Comparison of ENCODE assay signal across 8 cellular contexts in genomic region chr19:38618590-38619360, GRCh38. TPM values are rescaled to one million over a fixed set of nuclear protein-coding genes. Genes with fewer than 3 reads are reported as not detected.
DNase-seq lines count a peak whose midpoint lies in the region; ATAC-seq and TF ChIP-seq lines count a peak whose summit lies in the region.

EIF3K (plus strand) TSS chr19:38619188; CDS start chr19:38619269, 81 bp downstream.

- H3K79me2 ChIP-seq in neural progenitor cell (ENCODE audit: low read depth), result peaks cover 25% of the 10 kb centered on the region

- peaks cover 2% of the 10 kb centered on the region for H3K27me3 Mint-ChIP-seq in neural progenitor cell (ENCODE audit: insufficient read depth, low read depth)

- in situ Hi-C loops in G401 (cut with HindIII; ENCODE audit: low sequenced_read_pairs), result no loop called here
- in situ Hi-C loops in SK-MEL-5 (cut with HindIII; ENCODE audit: low pct_unique_long_range_greater_than_20kb, low sequenced_read_pairs), result no loop called here

- CTCF ChIA-PET in HEK293 (lab: Yijun Ruan, JAX), result interaction anchor here (0.6 to 5.1 kb wide), 14 partner anchors 10 to 385 kb away, joined by 3 to 61 read pairs (median 3); partner anchors contain the start of genes FAM98C, MRPS12 and SARS2

- peak within 1 kb of the TSS; percentile 100 for H3K4me3 Mint-ChIP-seq in neural progenitor cell

- H3K4me1 Mint-ChIP-seq in neural progenitor cell, result peaks cover 19% of the 10 kb centered on the region

- H3K4me1 ChIP-seq in HEK293 (ENCODE audit: control insufficient read depth, insufficient read depth, low read length), result peaks cover 16% of the 10 kb centered on the region
- no peaks in the 10 kb centered on the region for H3K4me1 ChIP-seq in foreskin keratinocyte
- H3K4me1 ChIP-seq in neural progenitor cell, result peaks cover 10% of the 10 kb centered on the region

- DNase-seq in G401 (ENCODE audit: low spot score), result peak; percentile 99
- peak; percentile 100 for DNase-seq in MV-4-11 (lab: John Stamatoyannopoulos, UW)
- DNase-seq in SK-MEL-5 (ENCODE audit: low read depth, low spot score), result peak; percentile 98
- peak; percentile 97 for DNase-seq in activated naive CD4-positive, alpha-beta T cell treated with Interleukin-2 at 50 U/mL for 16 hours
- peak; percentile 92 to 96 for DNase-seq in foreskin keratinocyte
- DNase-seq in neural progenitor cell (ENCODE audit: low spot score), result peak; percentile 100
- DNase-seq in stromal cell of bone marrow (ENCODE audit: low read depth), result peak; percentile 97

- peak within 1 kb of the TSS; percentile 44 for H2AFZ ChIP-seq in neural progenitor cell (replicated peaks)

- H3K27ac Mint-ChIP-seq in neural progenitor cell, result peak within 1 kb of the TSS; percentile 90

- H3K36me3 Mint-ChIP-seq in neural progenitor cell, result peaks cover 11% of the 10 kb centered on the region

- H3K36me3 ChIP-seq in HEK293 (ENCODE audit: control insufficient read depth in 2 of 2, insufficient read depth in 1 of 2, low read length in 2 of 2), result peaks cover 31 to 32% of the 10 kb centered on the region in 2 experiments
- peaks cover 5% of the 10 kb centered on the region for H3K36me3 ChIP-seq in neural progenitor cell

- H3K4me3 ChIP-seq in HEK293 (ENCODE audit: low read depth, low read length), result peak within 1 kb of the TSS; percentile 65
- peak within 1 kb of the TSS; percentile 76 for H3K4me3 ChIP-seq in neural progenitor cell

- peaks cover 6% of the 10 kb centered on the region for H4K20me1 ChIP-seq in neural progenitor cell (ENCODE audit: low read depth)

- ATAC-seq in foreskin keratinocyte, result peak; percentile 79

- no peaks in the 10 kb centered on the region for H3K9me3 ChIP-seq in HEK293 (ENCODE audit: control insufficient read depth, insufficient read depth, low read depth, low read length)
- no peaks in the 10 kb centered on the region for H3K9me3 ChIP-seq in neural progenitor cell (ENCODE audit: low read depth)

- peak within 1 kb of the TSS; percentile 90 for H3K9ac ChIP-seq in neural progenitor cell

- no peaks in the 10 kb centered on the region for H3K9me3 Mint-ChIP-seq in neural progenitor cell

- POLR2A ChIA-PET in HEK293 (lab: Yijun Ruan, JAX), result interaction anchor here (0.6 to 4.4 kb wide), 53 partner anchors 9 to 1684 kb away, joined by 3 to 84 read pairs (median 6); partner anchors contain the start of genes ACTN4, ECH1, FAM98C and GGN

- no peaks in the 10 kb centered on the region for H3K27me3 ChIP-seq in foreskin keratinocyte
- no peaks in the 10 kb centered on the region for H3K27me3 ChIP-seq in neural progenitor cell

- TF ChIP-seq CTCF in HEK293 (tag by site-specific recombination; IDR thresholded peaks at IDR 0.05) (no peak), foreskin keratinocyte (conservative IDR thresholded peaks at IDR 0.05) (no peak), neural progenitor cell (IDR thresholded peaks at IDR 0.05) (no peak)

- peak within 1 kb of the TSS; percentile 94 for H3K27ac ChIP-seq in HEK293 (ENCODE audit: extremely low read depth, low read depth, low read length)
- H3K27ac ChIP-seq in foreskin keratinocyte, result peak within 1 kb of the TSS; percentile 84
- no peak within 1 kb of the TSS for H3K27ac ChIP-seq in neural progenitor cell

- peaks cover 11% of the 10 kb centered on the region for H3F3A ChIP-seq in neural progenitor cell (ENCODE audit: low read depth)

- peak within 1 kb of the TSS; percentile 85 for H3K4me2 ChIP-seq in neural progenitor cell

TF ChIP-seq in HEK293, 187 proteins besides CTCF, POLR2A, EP300 and RAD21 (continues in another document):
- TF ChIP-seq ZNF157 (tag by site-specific recombination; IDR thresholded peaks at IDR 0.05) (no peak), ZIC2 (tag by site-specific recombination; IDR thresholded peaks at IDR 0.05) (peak; percentile 27; the same call in 1 of the 2 replicates), ZNF16 (tag by site-specific recombination; IDR thresholded peaks at IDR 0.05; ENCODE audit: low read depth) (no peak), ZNF518A (tag by site-specific recombination; conservative IDR thresholded peaks at IDR 0.05; ENCODE audit: low read depth) (peak; percentile 99), ZBTB26 (tag by site-specific recombination; optimal IDR thresholded peaks at IDR 0.05) (peak; percentile 100), KLF16 (tag by site-specific recombination; IDR thresholded peaks at IDR 0.05) (peak; percentile 33; the same call in 1 of the 2 replicates), ZEB2 (tag by site-specific recombination; IDR thresholded peaks at IDR 0.05) (peak; percentile 95), ZNF600 (tag by site-specific recombination; IDR thresholded peaks at IDR 0.05) (peak; percentile 71), ZNF660 (tag by site-specific recombination; IDR thresholded peaks at IDR 0.05) (peak; percentile 87), ZSCAN30 (tag by site-specific recombination; IDR thresholded peaks at IDR 0.05) (peak; percentile 92), ZBTB7A (tag by site-specific recombination; IDR thresholded peaks at IDR 0.05; ENCODE audit: low read depth) (0 out of 2 replicates have a peak, but pooled peaks have one; percentile 12), ZNF248 (tag by site-specific recombination; IDR thresholded peaks at IDR 0.05) (no peak), SP2 (tag by site-specific recombination; IDR thresholded peaks at IDR 0.05) (peak; percentile 88), ZBTB21 (tag by site-specific recombination; IDR thresholded peaks at IDR 0.05) (peak; percentile 96), ZNF324 (tag by site-specific recombination; IDR thresholded peaks at IDR 0.05) (peak; percentile 69), ZNF658 (tag by site-specific recombination; IDR thresholded peaks at IDR 0.05) (no peak), SCRT2 (tag by site-specific recombination; IDR thresholded peaks at IDR 0.05) (no peak), ZSCAN4 (tag by site-specific recombination; IDR thresholded peaks at IDR 0.05) (peak; percentile 29; the same call in 1 of the 2 replicates), TRIM28 (IDR thresholded peaks at IDR 0.05; ENCODE audit: borderline replicate concordance, low read length) (no peak)

RNA-seq across cellular contexts. Expression of gene EIF3K, which starts in this region (rescaled TPM):
- total RNA-seq in G401 (2014; rRNA removed; shearing (Covaris generic)), result 451 and 515 TPM in 2 replicates
- 257 and 294 TPM in 2 replicates for total RNA-seq in SK-MEL-5 (2014; rRNA removed; shearing (Covaris generic))
- polyA plus RNA-seq in SK-MEL-5 (2015; cell fraction: cytosol; rRNA removed), result 430 and 725 TPM in 2 replicates
- 174 and 195 TPM in 2 replicates for polyA plus RNA-seq in SK-MEL-5 (2015; cell fraction: nucleus; rRNA removed)
- total RNA-seq in foreskin keratinocyte (273 and 286 TPM in 2 replicates), neural progenitor cell (ENCODE audit: low replicate concordance) (261 and 432 TPM in 2 replicates)
- 377 and 390 TPM in 2 replicates for polyA plus RNA-seq in foreskin keratinocyte
